Comparison of ENCODE assay signal across 1 cellular context in the genomic region with DNA sequence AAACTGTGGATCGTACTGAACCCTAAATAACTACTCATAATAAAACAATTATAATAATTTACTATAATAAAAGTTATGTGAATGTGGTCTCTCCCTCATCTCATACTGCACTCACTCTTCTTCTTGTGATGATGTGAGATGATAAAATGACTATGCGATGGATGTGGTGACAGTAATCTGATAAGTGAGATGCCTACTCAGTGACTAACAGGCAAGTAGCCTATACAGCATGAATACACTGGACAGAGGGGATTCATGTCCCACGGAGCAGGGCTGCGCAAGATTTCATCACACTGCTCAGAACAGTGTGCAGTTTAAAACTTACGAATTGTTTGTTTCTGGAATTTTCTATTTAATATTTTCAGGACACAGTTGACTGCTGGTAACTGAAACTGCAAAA.
TF ChIP-seq lines count a peak whose summit lies in the region.

No MANE protein-coding gene starts in this region.

TF ChIP-seq in WTC11, 78 proteins besides CTCF, POLR2A, EP300 and RAD21:
- TF ChIP-seq ATF3 (CRISPR knock-in tag; conservative IDR thresholded peaks at IDR 0.05) (no peak), PREB (CRISPR knock-in tag; IDR thresholded peaks at IDR 0.05; ENCODE audit: borderline replicate concordance) (no peak), ZNF317 (CRISPR knock-in tag; IDR thresholded peaks at IDR 0.05; ENCODE audit: borderline replicate concordance, low read depth) (no peak), NFE2L1 (CRISPR knock-in tag; IDR thresholded peaks at IDR 0.05) (no peak), SMAD3 (CRISPR knock-in tag; IDR thresholded peaks at IDR 0.05; ENCODE audit: borderline replicate concordance) (no peak), RORB (CRISPR knock-in tag; IDR thresholded peaks at IDR 0.05) (no peak), MXD4 (CRISPR knock-in tag; IDR thresholded peaks at IDR 0.05; ENCODE audit: borderline replicate concordance) (no peak), ZNF138 (CRISPR knock-in tag; conservative IDR thresholded peaks at IDR 0.05) (no peak), ZNF512 (CRISPR knock-in tag; IDR thresholded peaks at IDR 0.05; ENCODE audit: borderline replicate concordance) (no peak), TEAD4 (CRISPR knock-in tag; IDR thresholded peaks at IDR 0.05) (no peak), TCF7 (CRISPR knock-in tag; IDR thresholded peaks at IDR 0.05; ENCODE audit: low read depth) (no peak), OVOL2 (CRISPR knock-in tag; IDR thresholded peaks at IDR 0.05; ENCODE audit: borderline replicate concordance) (no peak), MYBL2 (CRISPR knock-in tag; IDR thresholded peaks at IDR 0.05) (no peak), SOX15 (CRISPR knock-in tag; IDR thresholded peaks at IDR 0.05) (no peak), ZNF121 (CRISPR knock-in tag; IDR thresholded peaks at IDR 0.05) (no peak), FOXJ3 (CRISPR knock-in tag; IDR thresholded peaks at IDR 0.05; ENCODE audit: borderline replicate concordance) (no peak), ZNF532 (CRISPR knock-in tag; IDR thresholded peaks at IDR 0.05; ENCODE audit: borderline replicate concordance) (no peak)
- TF ChIP-seq, protein P1, sequence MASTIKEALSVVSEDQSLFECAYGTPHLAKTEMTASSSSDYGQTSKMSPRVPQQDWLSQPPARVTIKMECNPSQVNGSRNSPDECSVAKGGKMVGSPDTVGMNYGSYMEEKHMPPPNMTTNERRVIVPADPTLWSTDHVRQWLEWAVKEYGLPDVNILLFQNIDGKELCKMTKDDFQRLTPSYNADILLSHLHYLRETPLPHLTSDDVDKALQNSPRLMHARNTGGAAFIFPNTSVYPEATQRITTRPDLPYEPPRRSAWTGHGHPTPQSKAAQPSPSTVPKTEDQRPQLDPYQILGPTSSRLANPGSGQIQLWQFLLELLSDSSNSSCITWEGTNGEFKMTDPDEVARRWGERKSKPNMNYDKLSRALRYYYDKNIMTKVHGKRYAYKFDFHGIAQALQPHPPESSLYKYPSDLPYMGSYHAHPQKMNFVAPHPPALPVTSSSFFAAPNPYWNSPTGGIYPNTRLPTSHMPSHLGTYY (CRISPR knock-in tag; IDR thresholded peaks at IDR 0.05): no peak
